In the genomic region with DNA sequence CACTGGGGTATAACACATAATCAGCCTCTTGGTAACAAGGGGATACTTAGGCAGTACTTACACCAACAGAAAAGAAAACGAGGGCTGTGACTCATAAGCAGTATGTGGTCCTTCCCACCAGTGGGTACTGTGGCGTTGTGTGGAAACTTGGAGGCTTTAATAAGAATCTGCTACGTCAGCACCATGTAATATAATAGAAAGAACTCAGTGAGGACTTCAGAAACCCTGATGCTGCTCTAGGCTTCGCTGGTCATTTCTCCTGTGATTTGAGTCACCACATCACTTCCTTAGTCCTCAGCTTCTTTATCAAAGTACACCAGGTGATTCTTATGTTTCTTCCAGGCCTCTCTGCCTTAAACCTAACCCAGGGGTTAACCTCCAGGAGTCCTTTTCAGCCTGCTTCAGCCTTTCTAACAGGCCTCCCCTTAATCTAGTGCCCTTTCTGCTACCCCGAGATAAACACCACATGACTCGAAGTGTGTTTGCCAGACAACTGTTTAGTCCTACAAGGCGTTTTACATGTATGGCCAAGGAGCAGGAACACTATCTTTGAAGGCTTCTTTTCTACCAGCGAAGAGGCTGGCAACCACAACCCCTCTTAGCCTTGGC, we compare ENCODE assay signal across 8 cellular contexts.
DNase-seq lines count a peak whose midpoint lies in the region; ATAC-seq and TF ChIP-seq lines count a peak whose summit lies in the region.

No MANE protein-coding gene starts in this region.

- TF ChIP-seq CTCF in AG09309 (IDR thresholded peaks at IDR 0.05; ENCODE audit: control insufficient read depth, insufficient read depth, low read depth, low read length, missing control alignments) = peak; percentile 25

- no peak overlapping the region for H3K4me3 ChIP-seq in AG09309 (ENCODE audit: control insufficient read depth, low read depth, low read length)

- DNase-seq in AG09309 (ENCODE audit: low read depth) = peak; percentile 75
- peak; percentile 60 for DNase-seq in activated T-cell treated with anti-CD3 and anti-CD28 coated beads for 4 hours
- peak; percentile 85 for DNase-seq in foreskin melanocyte
- DNase-seq in stimulated activated CD4-positive, alpha-beta T cell treated with anti-CD3 and anti-CD28 coated beads, Interleukin-15, amount 100 ng/mL, for 48 hours (ENCODE audit: low read depth in 2 of 2) = peak; percentile 51 to 56
- DNase-seq in DMS 273 treated with DMSO at 0.1 percent for 48 hours (lab: John Stamatoyannopoulos, UW) = no peak
- DNase-seq in NCI-H1092 (lab: John Stamatoyannopoulos, UW) = no peak

- ATAC-seq in GM19452 (IDR thresholded peaks at IDR 0.05; ENCODE audit: unreplicated experiment) (peak; percentile 72), HG03565 (IDR thresholded peaks at IDR 0.05; ENCODE audit: unreplicated experiment) (peak; percentile 68)

Comparison
In these comparisons a context has a peak if more than half of its experiments do, and no peak if none do; other contexts are left out.
1. DNase-seq: peak in AG09309 (single experiment), activated T-cell treated with anti-CD3 and anti-CD28 coated beads for 4 hours (single experiment), foreskin melanocyte (single experiment) and stimulated activated CD4-positive, alpha-beta T cell treated with anti-CD3 and anti-CD28 coated beads, Interleukin-15, amount 100 ng/mL, for 48 hours (2 of 2); none in DMS 273 treated with DMSO at 0.1 percent for 48 hours (single experiment) and NCI-H1092 (single experiment).